In the genomic region with DNA sequence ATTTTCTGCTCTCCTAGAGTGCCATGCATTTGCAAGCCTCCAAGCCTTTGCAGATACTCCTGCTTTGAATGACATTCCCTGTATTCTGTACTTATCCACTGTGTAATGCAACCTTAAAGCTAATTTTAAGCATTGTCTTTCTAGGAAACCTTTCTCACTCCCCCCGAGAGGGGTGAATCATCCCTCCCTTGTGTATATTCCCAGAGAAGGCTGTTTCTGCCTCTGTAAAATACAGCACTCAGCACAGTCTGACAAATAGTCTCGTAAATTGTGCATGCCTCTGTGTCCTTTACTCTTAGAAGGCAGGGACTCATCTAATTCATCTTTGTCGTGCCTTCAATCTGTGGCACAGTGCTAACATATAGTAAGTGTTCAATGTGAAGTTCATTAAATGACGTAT, we compare ENCODE assay signal across 16 cellular contexts.
"Had no signal": no experiment of that assay in that cellular context is flagged by ENCODE, and none has a peak within 500 bp of the region (broad histone marks: within the 10 kb centered on the region; RNA-seq: fewer than 3 reads in every experiment).

No MANE protein-coding gene starts in this region.

- H3K9me3 ChIP-seq: ovary, right lobe of liver had no signal

- H3K36me3 ChIP-seq: left ventricle myocardium inferior, ovary, right atrium auricular region, right lobe of liver, tibial nerve, uterus had no signal

- ATAC-seq: naive thymus-derived CD8-positive, alpha-beta T cell; right lobe of liver; stimulated activated effector memory CD8-positive, alpha-beta T cell treated with anti-CD3 and anti-CD28 coated beads, Interleukin-12 subunit alpha, Interleukin-12 subunit beta, amount 100 ng/mL, for 72 hours had no signal

- H3K4me3 ChIP-seq: left ventricle myocardium inferior, lung, ovary, right atrium auricular region, right lobe of liver, skin epidermis, tibial nerve, uterus had no signal

- H3K4me1 ChIP-seq: left ventricle myocardium inferior, right atrium auricular region, right lobe of liver, tibial nerve, uterus had no signal

- DNase-seq: hippocampal formation; left ventricle myocardium inferior; mesendoderm; naive thymus-derived CD8-positive, alpha-beta T cell; ovary; right lobe of liver; stimulated activated CD4-positive, alpha-beta T cell treated with anti-CD3 and anti-CD28 coated beads, Interleukin-12 subunit alpha, Interleukin-12 subunit beta, amount 100 ng/mL, for 4 hours; stimulated activated CD4-positive, alpha-beta T cell treated with anti-CD3 and anti-CD28 coated beads, Interleukin-15, amount 100 ng/mL, for 24 hours; stimulated activated CD4-positive, alpha-beta T cell treated with anti-CD3 and anti-CD28 coated beads, Interleukin-4, amount 100 ng/mL, for 24 hours; stimulated activated naive CD4-positive, alpha-beta T cell; uterus had no signal

- H3K27ac ChIP-seq: left ventricle myocardium inferior, ovary, right atrium auricular region, right lobe of liver, skin epidermis, tibial nerve, uterus had no signal

- H3K27me3 ChIP-seq: ovary, right atrium auricular region, right lobe of liver, tibial nerve, uterus had no signal
